17 cellular contexts compared by ENCODE assay signal in genomic region chr6:63943826-63944225, GRCh38.
"Had no signal": no experiment of that assay in that cellular context is flagged by ENCODE, and none has a peak within 500 bp of the region (broad histone marks: within the 10 kb centered on the region; RNA-seq: fewer than 3 reads in every experiment).

No MANE protein-coding gene starts in this region.

- H3K27me3 ChIP-seq: cardiac muscle cell, esophagus squamous epithelium, hepatocyte, upper lobe of left lung had no signal

- H3K27ac Mint-ChIP-seq: activated naive CD8-positive, alpha-beta T cell treated with anti-CD3 and anti-CD28 coated beads, Interleukin-2, amount 10 ng/mL, durations not matched to agents 7 days and 5 days; activated T-helper 17 cell treated with anti-CD3 and anti-CD28 coated beads, Interleukin-2, amount 50 U/mL, for 72 hours; dendritic cell treated with granulocyte-macrophage colony-stimulating factor and Interleukin-4, amounts not matched to agents 40 ng/mL and 50 ng/mL, for 4 days; naive thymus-derived CD8-positive, alpha-beta T cell; stimulated activated naive B cell treated with anti-CD40 and anti-IgM and Interleukin-4, amounts not matched to agents 10 μg/mL and 1 μg/mL and 100 μg/mL, for 72 hours had no signal

- H3K4me1 ChIP-seq: esophagus squamous epithelium, upper lobe of left lung had no signal

- ATAC-seq: activated T-helper 17 cell treated with anti-CD3 and anti-CD28 coated beads, Interleukin-2, amount 50 U/mL, for 72 hours; naive thymus-derived CD8-positive, alpha-beta T cell; stimulated activated naive B cell treated with anti-CD40 and anti-IgM and Interleukin-4, amounts not matched to agents 10 μg/mL and 1 μg/mL and 100 μg/mL, for 72 hours had no signal

- H2AFZ ChIP-seq: hepatocyte had no signal

- H3K36me3 Mint-ChIP-seq: activated naive CD8-positive, alpha-beta T cell treated with anti-CD3 and anti-CD28 coated beads, Interleukin-2, amount 10 ng/mL, durations not matched to agents 7 days and 5 days; naive thymus-derived CD8-positive, alpha-beta T cell; stimulated activated naive B cell treated with anti-CD40 and anti-IgM and Interleukin-4, amounts not matched to agents 10 μg/mL and 1 μg/mL and 100 μg/mL, for 72 hours had no signal

- H3K9me3 Mint-ChIP-seq: activated naive CD8-positive, alpha-beta T cell treated with anti-CD3 and anti-CD28 coated beads, Interleukin-2, amount 10 ng/mL, durations not matched to agents 7 days and 5 days had no signal

- H3K27me3 Mint-ChIP-seq: activated naive CD8-positive, alpha-beta T cell treated with anti-CD3 and anti-CD28 coated beads, Interleukin-2, amount 10 ng/mL, durations not matched to agents 7 days and 5 days; activated T-helper 17 cell treated with anti-CD3 and anti-CD28 coated beads, Interleukin-2, amount 50 U/mL, for 72 hours; dendritic cell treated with granulocyte-macrophage colony-stimulating factor and Interleukin-4, amounts not matched to agents 40 ng/mL and 50 ng/mL, for 4 days; naive thymus-derived CD8-positive, alpha-beta T cell; stimulated activated naive B cell treated with anti-CD40 and anti-IgM and Interleukin-4, amounts not matched to agents 10 μg/mL and 1 μg/mL and 100 μg/mL, for 72 hours had no signal

- H3K9me3 ChIP-seq: esophagus squamous epithelium, thoracic aorta, upper lobe of left lung had no signal

- H3K4me1 Mint-ChIP-seq: activated naive CD8-positive, alpha-beta T cell treated with anti-CD3 and anti-CD28 coated beads, Interleukin-2, amount 10 ng/mL, durations not matched to agents 7 days and 5 days; activated T-helper 17 cell treated with anti-CD3 and anti-CD28 coated beads, Interleukin-2, amount 50 U/mL, for 72 hours; naive thymus-derived CD8-positive, alpha-beta T cell; stimulated activated naive B cell treated with anti-CD40 and anti-IgM and Interleukin-4, amounts not matched to agents 10 μg/mL and 1 μg/mL and 100 μg/mL, for 72 hours had no signal

- H3K79me2 ChIP-seq: hepatocyte had no signal

- DNase-seq: activated CD4-positive, alpha-beta T cell treated with anti-CD3 and anti-CD28 coated beads, Interleukin-2, amount 50 U/mL, for 48 hours; activated naive CD4-positive, alpha-beta T cell treated with Interleukin-2 at 50 U/mL for 16 hours; activated naive CD8-positive, alpha-beta T cell treated with anti-CD3 and anti-CD28 coated beads, Interleukin-2, amount 10 ng/mL, durations not matched to agents 7 days and 5 days; effector memory CD4-positive, alpha-beta T cell; esophagus squamous epithelium; mesenchymal stem cell; naive thymus-derived CD8-positive, alpha-beta T cell; posterior cingulate gyrus; stimulated activated naive B cell treated with anti-CD40 and anti-IgM and Interleukin-4, amounts not matched to agents 10 μg/mL and 1 μg/mL and 100 μg/mL, for 72 hours; T-helper 2 cell; upper lobe of left lung; WERI-Rb-1 had no signal

- H3K27ac ChIP-seq: cardiac muscle cell, esophagus squamous epithelium, hepatocyte, thoracic aorta, upper lobe of left lung, WERI-Rb-1 had no signal

- H3K4me3 ChIP-seq: cardiac muscle cell, esophagus squamous epithelium, hepatocyte, thoracic aorta, upper lobe of left lung had no signal

- H3K4me2 ChIP-seq: hepatocyte had no signal

- H3K4me3 Mint-ChIP-seq: activated naive CD8-positive, alpha-beta T cell treated with anti-CD3 and anti-CD28 coated beads, Interleukin-2, amount 10 ng/mL, durations not matched to agents 7 days and 5 days; activated T-helper 17 cell treated with anti-CD3 and anti-CD28 coated beads, Interleukin-2, amount 50 U/mL, for 72 hours; dendritic cell treated with granulocyte-macrophage colony-stimulating factor and Interleukin-4, amounts not matched to agents 40 ng/mL and 50 ng/mL, for 4 days; naive thymus-derived CD8-positive, alpha-beta T cell; stimulated activated naive B cell treated with anti-CD40 and anti-IgM and Interleukin-4, amounts not matched to agents 10 μg/mL and 1 μg/mL and 100 μg/mL, for 72 hours had no signal

- H3K36me3 ChIP-seq: cardiac muscle cell, esophagus squamous epithelium, thoracic aorta, upper lobe of left lung, WERI-Rb-1 had no signal
